ENCODE assay signal across 8 cellular contexts in the genomic region with DNA sequence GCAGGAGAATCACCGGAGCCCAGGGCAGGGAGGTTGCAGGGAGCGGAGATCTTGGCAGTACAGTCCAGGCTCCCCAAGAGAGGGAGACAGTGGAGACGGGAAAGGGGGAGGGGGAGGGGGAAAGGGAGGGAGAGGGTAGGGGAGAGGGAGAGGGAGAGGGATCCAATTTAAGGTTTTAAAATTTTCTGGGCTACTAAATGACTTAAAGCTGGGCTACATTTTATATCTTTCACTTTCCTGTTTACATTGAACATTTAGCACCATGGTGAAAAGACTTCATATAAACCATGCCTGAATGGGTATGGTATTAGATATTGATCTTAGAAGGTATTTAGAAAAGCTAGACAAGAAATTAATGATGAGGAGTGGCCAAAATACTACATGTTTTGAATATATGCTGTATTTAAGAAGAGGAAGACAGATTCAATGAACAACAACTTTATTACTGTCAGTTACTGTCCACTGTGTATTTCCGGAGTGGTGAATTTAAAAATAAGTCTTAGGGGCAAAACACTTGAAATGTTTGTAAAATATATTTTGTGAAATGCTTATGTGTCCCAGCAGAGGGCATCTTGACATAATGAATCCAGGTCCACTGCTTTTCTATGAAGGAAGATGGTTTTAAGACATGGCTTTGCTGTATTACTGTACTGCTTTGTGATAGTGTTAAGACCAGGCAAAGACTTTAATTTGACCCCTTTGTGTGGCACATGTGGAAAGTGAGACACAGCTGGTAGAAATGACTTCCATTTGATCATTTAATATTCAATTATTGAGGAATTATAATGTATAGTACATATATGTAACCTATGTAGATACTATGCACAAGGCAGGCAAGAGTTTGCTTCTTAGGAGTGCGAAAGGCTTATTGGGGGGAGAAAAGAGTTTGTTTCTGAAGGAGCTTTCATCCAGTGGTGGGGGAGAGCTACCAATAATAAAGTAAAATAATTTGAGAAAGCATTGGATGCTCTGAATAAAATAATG. TPM values are rescaled to one million over a fixed set of nuclear protein-coding genes. Genes with fewer than 3 reads are reported as not detected.
A peak's percentile ranks its signal among the peaks of the same experiment; 100 is the strongest.
DNase-seq lines count a peak whose midpoint lies in the region; ATAC-seq and TF ChIP-seq lines count a peak whose summit lies in the region.

No MANE protein-coding gene starts in this region.

- DNase-seq in A673 (ENCODE audit: low spot score) (peak; percentile 65), GM12865 (ENCODE audit: low read depth) (peak; percentile 65), NCI-H2029 treated with DMSO at 0.1 percent for 48 hours (lab: John Stamatoyannopoulos, UW) (peak; percentile 70), WERI-Rb-1 (peak; percentile 17), hepatic stellate cell (ENCODE audit: low spot score) (peak; percentile 59), transverse colon (no peak)

- H3K4me1 ChIP-seq in A673 (ENCODE audit: insufficient read depth, low read length, poor library complexity, severe bottlenecking) (peaks cover 5% of the 10 kb centered on the region), transverse colon (peaks cover 0 to 4% (median 0%) of the 10 kb centered on the region in 4 donors)

- POLR2A ChIA-PET in A673 (lab: Charles Lee; ENCODE audit: low non-redundant PET), result no interaction called here

- H3K4me3 ChIP-seq in A673 (ENCODE audit: low read depth, low read length, poor library complexity, severe bottlenecking) (no peak overlapping the region), GM12865 (ENCODE audit: low read depth, low read length) (no peak overlapping the region), WERI-Rb-1 (ENCODE audit: low read depth, low read length) (no peak overlapping the region), transverse colon (no peak overlapping the region)

- H3K36me3 ChIP-seq in A673 (ENCODE audit: insufficient read depth, low read length, poor library complexity, severe bottlenecking) (peaks cover 22% of the 10 kb centered on the region), WERI-Rb-1 (peaks cover 28% of the 10 kb centered on the region), transverse colon (peaks cover 0 to 27% (median 13%) of the 10 kb centered on the region in 4 donors)

- H3K27me3 ChIP-seq in A673 (replicated peaks; ENCODE audit: insufficient read depth, low read depth, low read length, poor library complexity) (no peaks in the 10 kb centered on the region), WERI-Rb-1 (ENCODE audit: insufficient read depth, low read depth, severe bottlenecking) (no peaks in the 10 kb centered on the region), transverse colon (no peaks in the 10 kb centered on the region)

- BruUV-seq in A673 (replicated peaks; lab: Mats Ljungman, UMichigan), result no TSS peak

- no peak for TF ChIP-seq EP300 in transverse colon (IDR thresholded peaks at IDR 0.05; ENCODE audit: low read depth)

- TF ChIP-seq CTCF in A673 (conservative IDR thresholded peaks at IDR 0.05; ENCODE audit: low read depth, low read length) (peak; percentile 65), GM12865 (IDR thresholded peaks at IDR 0.05; ENCODE audit: insufficient read depth, low read depth, low read length, missing control alignments) (peak; percentile 32), WERI-Rb-1 (IDR thresholded peaks at IDR 0.05; ENCODE audit: low read depth, low read length) (peak; percentile 46; the same call in 1 of the 2 replicates), transverse colon (IDR thresholded peaks at IDR 0.05) (peak; percentile 28 to 44 (median 31))

- ATAC-seq in HG02970 (IDR thresholded peaks at IDR 0.05; ENCODE audit: low FRiP score, unreplicated experiment) (no peak), HG03139 (IDR thresholded peaks at IDR 0.05; ENCODE audit: unreplicated experiment) (no peak)

- CTCF ChIA-PET in A673 (lab: Charles Lee), result interaction anchor here (1.1 kb wide), 1 partner anchor 161 kb away, joined by 3 read pairs; no protein-coding TSS in a partner anchor

- intact Hi-C loops in A673 (cut with micrococcal nuclease; ENCODE audit: unreplicated experiment), result loop anchor here (2.0 kb wide), 2 partner anchors 160 to 346 kb away; no protein-coding TSS in a partner anchor
- intact Hi-C loops in transverse colon (cut with DNase I; ENCODE audit: low total_unique reads), result loop anchor here (1.0 kb wide), 1 partner anchor 17 kb away; no protein-coding TSS in a partner anchor

- H3K27ac ChIP-seq in A673 (ENCODE audit: low read depth, low read length, poor library complexity, severe bottlenecking) (no peak overlapping the region), WERI-Rb-1 (no peak overlapping the region), transverse colon (no peak overlapping the region)

- in situ Hi-C loops in transverse colon (cut with MboI; ENCODE audit: low pct_ligation_motif_present in 1 of 4, low pct_unique_long_range_greater_than_20kb in 1 of 4, low sequenced_read_pairs in 3 of 4), result loop anchor here in 3 of 4 donors (10.0 to 25.0 kb wide), 3 partner anchors 140 to 348 kb away; no protein-coding TSS in a partner anchor

- peaks cover 25% of the 10 kb centered on the region for H3K9me3 ChIP-seq in A673 (ENCODE audit: low read depth, low read length, poor library complexity, severe bottlenecking)
- peaks cover 6% of the 10 kb centered on the region for H3K9me3 ChIP-seq in WERI-Rb-1 (ENCODE audit: severe bottlenecking)
- peaks cover 8 to 9% of the 10 kb centered on the region in 2 donors for H3K9me3 ChIP-seq in transverse colon

- TF ChIP-seq POLR2A in transverse colon (IDR thresholded peaks at IDR 0.05), result no peak

- WGBS in transverse colon (ENCODE audit: low coverage in 1 of 2), 2 donors, result 69 to 73% methylated on average over 2 to 5 of the region's 5 CpGs

RNA-seq across cellular contexts. Expression of gene NRF1, which starts 52.8 kb away (rescaled TPM):
- 28.7 and 30.2 TPM in 2 replicates for total RNA-seq in A673 (2021)
- total RNA-seq in transverse colon, result 10 to 100 TPM; 11.6 to 21.5 (median 15.3) TPM
